In genomic region chr5:171599396-171599795, GRCh38 we compare ENCODE assay signal across 24 cellular contexts.
"Had no signal": no experiment of that assay in that cellular context is flagged by ENCODE, and none has a peak within 500 bp of the region (broad histone marks: within the 10 kb centered on the region; RNA-seq: fewer than 3 reads in every experiment).

No MANE protein-coding gene starts in this region.

- FAIRE-seq: keratinocyte, TTC549 had no signal

- H3K4me3 ChIP-seq: lung, spleen, thoracic aorta, upper lobe of left lung had no signal

- H3K9me3 ChIP-seq: spleen, thoracic aorta, upper lobe of left lung had no signal

- H3K9me3 Mint-ChIP-seq: activated naive CD8-positive, alpha-beta T cell treated with anti-CD3 and anti-CD28 coated beads, Interleukin-2, amount 10 ng/mL, durations not matched to agents 7 days and 5 days; activated T-cell treated with anti-CD3 and anti-CD28 coated beads, Interleukin-2, amount 50 U/mL, for 4 hours; activated T-helper 2 cell treated with anti-CD3 and anti-CD28 coated beads, Interferon-gamma antibody, Interleukin-2, Interleukin-4, amounts not matched to agents 10 μg/mL and 5 μg/mL and 100 μg/mL, durations not matched to agents 14 hours and 24 hours and 36 hours; natural killer cell had no signal

- H3K36me3 Mint-ChIP-seq: mesothelial cell of epicardium, natural killer cell, WTC11 had no signal

- DNase-seq: activated CD8-positive, alpha-beta memory T cell treated with anti-CD3 and anti-CD28 coated beads for 24 hours; activated CD8-positive, alpha-beta memory T cell treated with anti-CD3 and anti-CD28 coated beads, Interleukin-2, amount 50 U/mL, for 4 hours; activated naive CD4-positive, alpha-beta T cell; activated naive CD8-positive, alpha-beta T cell treated with anti-CD3 and anti-CD28 coated beads, Interleukin-2, amount 10 ng/mL, durations not matched to agents 7 days and 5 days; activated T-cell treated with anti-CD3 and anti-CD28 coated beads, Interleukin-2, amount 50 U/mL, for 4 hours; amniotic stem cell; effector CD8-positive, alpha-beta T cell; foreskin melanocyte; natural killer cell; nucleus accumbens; posterior cingulate gyrus; spleen; stimulated activated CD4-positive, alpha-beta T cell treated with anti-CD3 and anti-CD28 coated beads, Interleukin-4, amount 100 ng/mL, for 1 hour; stimulated activated naive CD4-positive, alpha-beta T cell treated with Interleukin-2 at 50 U/mL for 16 hours; T-helper 1 cell; upper lobe of left lung had no signal

- H3K4me3 Mint-ChIP-seq: activated naive CD8-positive, alpha-beta T cell treated with anti-CD3 and anti-CD28 coated beads, Interleukin-2, amount 10 ng/mL, durations not matched to agents 7 days and 5 days; activated T-cell treated with anti-CD3 and anti-CD28 coated beads, Interleukin-2, amount 50 U/mL, for 4 hours; mesothelial cell of epicardium; natural killer cell; WTC11 had no signal

- H3K27ac Mint-ChIP-seq: activated naive CD8-positive, alpha-beta T cell treated with anti-CD3 and anti-CD28 coated beads, Interleukin-2, amount 10 ng/mL, durations not matched to agents 7 days and 5 days; activated T-helper 2 cell treated with anti-CD3 and anti-CD28 coated beads, Interferon-gamma antibody, Interleukin-2, Interleukin-4, amounts not matched to agents 10 μg/mL and 5 μg/mL and 100 μg/mL, durations not matched to agents 14 hours and 24 hours and 36 hours; mesothelial cell of epicardium; natural killer cell; WTC11 had no signal

- H3K27ac ChIP-seq: spleen, thoracic aorta, upper lobe of left lung had no signal

- H3K27me3 ChIP-seq: upper lobe of left lung had no signal

- H3K36me3 ChIP-seq: spleen, thoracic aorta, upper lobe of left lung had no signal

- ATAC-seq: activated T-cell treated with anti-CD3 and anti-CD28 coated beads, Interleukin-2, amount 50 U/mL, for 4 hours; esophagus mucosa; natural killer cell; WTC11 had no signal
